ENCODE assay signal across 16 cellular contexts in genomic region chr16:85083051-85083639, GRCh38. TPM values are rescaled to one million over a fixed set of nuclear protein-coding genes. Genes with fewer than 3 reads are reported as not detected.
DNase-seq lines count a peak whose midpoint lies in the region; ATAC-seq, FAIRE-seq and TF ChIP-seq lines count a peak whose summit lies in the region.
"Had no signal": no experiment of that assay in that cellular context is flagged by ENCODE, and none has a peak within 500 bp of the region (broad histone marks: within the 10 kb centered on the region; RNA-seq: fewer than 3 reads in every experiment).

No MANE protein-coding gene starts in this region.

- peaks cover 33% of the 10 kb centered on the region for H3K4me1 ChIP-seq in HUES6 (ENCODE audit: control insufficient read depth, insufficient read depth, low read length)
- H3K4me1 ChIP-seq in neural progenitor cell: peaks cover 43% of the 10 kb centered on the region
- H3K4me1 ChIP-seq in vagina: peaks cover 9% of the 10 kb centered on the region
- H3K4me1 ChIP-seq: body of pancreas had no signal

- no peaks in the 10 kb centered on the region for H3K79me2 ChIP-seq in neural progenitor cell (ENCODE audit: low read depth)

- H3K27me3 ChIP-seq in HUES6 (ENCODE audit: control insufficient read depth, insufficient read depth, low read length) (peaks cover 50% of the 10 kb centered on the region), neural progenitor cell (peaks cover 35% of the 10 kb centered on the region), vagina (no peaks in the 10 kb centered on the region)
- H3K27me3 ChIP-seq: body of pancreas had no signal

- peak overlapping the region; percentile 43 for H3K9ac ChIP-seq in HUES6 (ENCODE audit: low read length)
- H3K9ac ChIP-seq in neural progenitor cell: no peak overlapping the region

- H3K4me3 Mint-ChIP-seq in dendritic cell treated with granulocyte-macrophage colony-stimulating factor and Interleukin-4, amounts not matched to agents 40 ng/mL and 50 ng/mL, for 4 days: peak overlapping the region; percentile 30
- peak overlapping the region; percentile 11 for H3K4me3 Mint-ChIP-seq in neural progenitor cell

- TF ChIP-seq CTCF in neural progenitor cell (IDR thresholded peaks at IDR 0.05) (no peak), vagina (IDR thresholded peaks at IDR 0.05) (no peak)

- peak; percentile 24 for FAIRE-seq in GM12892 (lab: Jason Lieb, UNC)

- DNase-seq in GM12892 (ENCODE audit: insufficient read length) (no peak), neural progenitor cell (ENCODE audit: low spot score) (peak; percentile 82), NCI-H146 (lab: John Stamatoyannopoulos, UW) (no peak), vagina (ENCODE audit: extremely low spot score in 2 of 2) (no peak), ACHN (no peak)
- DNase-seq: body of pancreas, Calu3, erythroblast, islet precursor cell, NCI-H1694 had no signal

- intact Hi-C loops in dendritic cell treated with granulocyte-macrophage colony-stimulating factor and Interleukin-4, amounts not matched to agents 40 ng/mL and 50 ng/mL, for 4 days (cut with micrococcal nuclease): loop anchor here (10.0 kb wide), 2 partner anchors 58 to 328 kb away; partner anchors contain the start of gene KIAA0513
- intact Hi-C loops in vagina (cut with DNase I): no loop called here

- H3K27me3 Mint-ChIP-seq in dendritic cell treated with granulocyte-macrophage colony-stimulating factor and Interleukin-4, amounts not matched to agents 40 ng/mL and 50 ng/mL, for 4 days: peaks cover 7% of the 10 kb centered on the region
- H3K27me3 Mint-ChIP-seq in neural progenitor cell (ENCODE audit: insufficient read depth, low read depth): peaks cover 12% of the 10 kb centered on the region

- no peaks in the 10 kb centered on the region for H3K9me3 Mint-ChIP-seq in dendritic cell treated with granulocyte-macrophage colony-stimulating factor and Interleukin-4, amounts not matched to agents 40 ng/mL and 50 ng/mL, for 4 days
- H3K9me3 Mint-ChIP-seq in neural progenitor cell: no peaks in the 10 kb centered on the region
- H3K9me3 Mint-ChIP-seq: nephron had no signal

- H3K9me3 ChIP-seq in HUES6 (ENCODE audit: control insufficient read depth, insufficient read depth, low read depth, low read length) (no peaks in the 10 kb centered on the region), neural progenitor cell (ENCODE audit: low read depth) (no peaks in the 10 kb centered on the region), vagina (no peaks in the 10 kb centered on the region)
- H3K9me3 ChIP-seq: body of pancreas had no signal

- H3K4me2 ChIP-seq in neural progenitor cell: peak overlapping the region; percentile 78

- H3K27ac Mint-ChIP-seq in dendritic cell treated with granulocyte-macrophage colony-stimulating factor and Interleukin-4, amounts not matched to agents 40 ng/mL and 50 ng/mL, for 4 days: peak overlapping the region; percentile 45
- H3K27ac Mint-ChIP-seq in neural progenitor cell: peak overlapping the region; percentile 92

- no peak overlapping the region for H2AFZ ChIP-seq in neural progenitor cell (replicated peaks)

- in situ Hi-C loops in ACHN (cut with HindIII; ENCODE audit: low pct_ligation_motif_present, low pct_unique_long_range_greater_than_20kb, low sequenced_read_pairs): no loop called here

- H3F3A ChIP-seq in neural progenitor cell (ENCODE audit: low read depth): peaks cover 42% of the 10 kb centered on the region

- H3K27ac ChIP-seq in HUES6 (ENCODE audit: low read depth, low read length): peak overlapping the region; percentile 13; the same call in 1 of the 2 replicates
- H3K27ac ChIP-seq in neural progenitor cell: peak overlapping the region; percentile 57
- no peak overlapping the region for H3K27ac ChIP-seq in vagina
- H3K27ac ChIP-seq: body of pancreas, VCaP had no signal

- peaks cover 5% of the 10 kb centered on the region for H4K20me1 ChIP-seq in neural progenitor cell (ENCODE audit: low read depth)

- H3K36me3 ChIP-seq in HUES6 (ENCODE audit: control insufficient read depth, insufficient read depth, low read length) (no peaks in the 10 kb centered on the region), neural progenitor cell (no peaks in the 10 kb centered on the region), vagina (peaks cover 3 to 26% of the 10 kb centered on the region in 2 donors)

- peaks cover 77% of the 10 kb centered on the region for H3K36me3 Mint-ChIP-seq in dendritic cell treated with granulocyte-macrophage colony-stimulating factor and Interleukin-4, amounts not matched to agents 40 ng/mL and 50 ng/mL, for 4 days (ENCODE audit: low read depth)
- H3K36me3 Mint-ChIP-seq in neural progenitor cell: peaks cover 7% of the 10 kb centered on the region

- H3K4me1 Mint-ChIP-seq in dendritic cell treated with granulocyte-macrophage colony-stimulating factor and Interleukin-4, amounts not matched to agents 40 ng/mL and 50 ng/mL, for 4 days (ENCODE audit: low read depth): peaks cover 44% of the 10 kb centered on the region
- H3K4me1 Mint-ChIP-seq in neural progenitor cell: peaks cover 45% of the 10 kb centered on the region

- H3K4me3 ChIP-seq in HUES6 (ENCODE audit: low read depth, low read length) (peak overlapping the region; percentile 32), neural progenitor cell (peak overlapping the region; percentile 36), vagina (no peak overlapping the region)
- H3K4me3 ChIP-seq: body of pancreas had no signal

- TF ChIP-seq POLR2A in GM12892 (IDR thresholded peaks at IDR 0.05; ENCODE audit: low read depth, low read length) (no peak), vagina (IDR thresholded peaks at IDR 0.05) (no peak)

- ATAC-seq in HG02884 (IDR thresholded peaks at IDR 0.05; ENCODE audit: unreplicated experiment): no peak
- ATAC-seq: body of pancreas, Panc1 had no signal

RNA-seq across cellular contexts. Expression of gene CIBAR2, which starts 29.1 kb away (rescaled TPM):
- polyA plus RNA-seq in GM12892 (2012; ENCODE audit: missing spikeins): not detected
- total RNA-seq in neural progenitor cell (ENCODE audit: low replicate concordance) (0.43 TPM in 1 of 2 replicates, not detected in the other), vagina (not detected)
- total RNA-seq: body of pancreas, Calu3 had no signal

RNA-seq across cellular contexts. Expression of gene KIAA0513, which starts 55.5 kb away (rescaled TPM):
- 3.1 TPM for polyA plus RNA-seq in GM12892 (2012; ENCODE audit: missing spikeins)
- 6.1 and 9.0 TPM in 2 replicates for total RNA-seq in neural progenitor cell (ENCODE audit: low replicate concordance)
- total RNA-seq in vagina: 26.8 TPM

Comparison
In these comparisons a context has a peak if more than half of its experiments do, and no peak if none do; other contexts are left out.
1. H3K4me3 ChIP-seq: peak in HUES6 (single experiment) and neural progenitor cell (single experiment); none in vagina (0 of 2).